In genomic region chr13:93206778-93207392, GRCh38 we compare ENCODE assay signal across 7 cellular contexts. TPM values are rescaled to one million over a fixed set of nuclear protein-coding genes. Genes with fewer than 3 reads are reported as not detected.
"Had no signal": no experiment of that assay in that cellular context is flagged by ENCODE, and none has a peak within 500 bp of the region (broad histone marks: within the 10 kb centered on the region; RNA-seq: fewer than 3 reads in every experiment).

No MANE protein-coding gene starts in this region.

RNA-seq across cellular contexts. Expression of gene GPC6, which starts 19.7 kb away (rescaled TPM):
- total RNA-seq: activated CD4-positive, alpha-beta memory T cell treated with anti-CD3 and anti-CD28 coated beads, Interleukin-2, amount 10 ng/mL, durations not matched to agents 7 days and 5 days; activated CD4-positive, alpha-beta T cell treated with anti-CD3 and anti-CD28 coated beads for 36 hours; activated CD4-positive, alpha-beta T cell treated with anti-CD3 and anti-CD28 coated beads, Interleukin-2, amount 10 ng/mL, durations not matched to agents 7 days and 5 days; activated CD8-positive, alpha-beta memory T cell treated with anti-CD3 and anti-CD28 coated beads, Interleukin-2, amount 10 ng/mL, durations not matched to agents 7 days and 5 days; activated CD8-positive, alpha-beta T cell treated with anti-CD3 and anti-CD28 coated beads, Interleukin-2, amount 10 ng/mL, durations not matched to agents 7 days and 5 days; activated naive CD8-positive, alpha-beta T cell treated with anti-CD3 and anti-CD28 coated beads, Interleukin-2, amount 10 ng/mL, durations not matched to agents 7 days and 5 days; activated T-helper 2 cell treated with anti-CD3 and anti-CD28 coated beads, Interferon-gamma antibody, Interleukin-2, Interleukin-4, amounts not matched to agents 10 μg/mL and 5 μg/mL and 100 μg/mL, durations not matched to agents 14 hours and 24 hours and 36 hours had no signal
